ENCODE assay signal across 1 cellular context in genomic region chr5:82356808-82357671, GRCh38.
TF ChIP-seq lines count a peak whose summit lies in the region.

No MANE protein-coding gene starts in this region.

TF ChIP-seq in HepG2, 621 proteins besides CTCF, POLR2A, EP300 and RAD21 (continued from another document):
- TF ChIP-seq HMGXB3 (CRISPR knock-in tag; IDR thresholded peaks at IDR 0.05; ENCODE audit: borderline replicate concordance): no peak
- TF ChIP-seq ZBTB10 (CRISPR knock-in tag; IDR thresholded peaks at IDR 0.05; ENCODE audit: borderline replicate concordance): peak; percentile 31; the same call in 1 of the 2 replicates
- TF ChIP-seq TBX3 (IDR thresholded peaks at IDR 0.05; ENCODE audit: borderline replicate concordance): peak; percentile 55; the same call in 1 of the 2 replicates
- TF ChIP-seq CHD2 (IDR thresholded peaks at IDR 0.05; ENCODE audit: low read depth, low read length): no peak
- TF ChIP-seq TBX2 (CRISPR knock-in tag; IDR thresholded peaks at IDR 0.05; ENCODE audit: borderline replicate concordance): peak; percentile 72; the same call in 1 of the 2 replicates
